In genomic region chr22:37186228-37186996, GRCh38 we compare ENCODE assay signal across 8 cellular contexts. TPM values are rescaled to one million over a fixed set of nuclear protein-coding genes. Genes with fewer than 3 reads are reported as not detected.
DNase-seq lines count a peak whose midpoint lies in the region; ATAC-seq, FAIRE-seq and TF ChIP-seq lines count a peak whose summit lies in the region.

No MANE protein-coding gene starts in this region.

- DNase-seq in activated gamma-delta T cell treated with Interleukin-2 at 50 U/mL for 16 hours (peak; percentile 56), activated gamma-delta T cell (lab: John Stamatoyannopoulos, UW) (no peak), OCI-LY7 (ENCODE audit: low spot score) (peak; percentile 81), GM12878 (ENCODE audit: low read depth, low spot score) (peak; percentile 55), iPS-NIHi11 (ENCODE audit: low spot score) (peak; percentile 86)
- peak; percentile 67 to 75 for DNase-seq in stimulated activated naive CD8-positive, alpha-beta T cell treated with anti-CD3 and anti-CD28 coated beads, Interleukin-15, amount 100 ng/mL, for 72 hours

- no peak overlapping the region for H3K9ac ChIP-seq in GM12878 (ENCODE audit: control insufficient read depth, insufficient read depth, low read length)

- no peaks in the 10 kb centered on the region; the same call in 1 of the 2 replicates for H3K9me3 ChIP-seq in OCI-LY7 (ENCODE audit: low read length)
- no peaks in the 10 kb centered on the region for H3K9me3 ChIP-seq in GM12878 (replicated peaks; ENCODE audit: control insufficient read depth, insufficient read depth, low read length)

- CTCF ChIA-PET in OCI-LY7 (lab: Charles Lee; ENCODE audit: unreplicated experiment) (no interaction called here), GM12878 (lab: Yijun Ruan, JAX) (interaction anchor here (1.4 to 1.8 kb wide), 2 partner anchors 13 to 21 kb away, joined by 3 to 5 read pairs; no protein-coding TSS in a partner anchor)

- in situ Hi-C loops in GM12878 (cut with MboI) = loop anchor here (5.0 kb wide), 1 partner anchor 104 kb away; no protein-coding TSS in a partner anchor

- peak overlapping the region; percentile 12; the same call in 1 of the 2 replicates for H2AFZ ChIP-seq in OCI-LY7 (ENCODE audit: low read length)
- H2AFZ ChIP-seq in GM12878 (ENCODE audit: control insufficient read depth, low read depth, low read length) = peak overlapping the region; percentile 9; the same call in 1 of the 2 replicates

- H3K27ac Mint-ChIP-seq in stimulated activated naive CD8-positive, alpha-beta T cell treated with anti-CD3 and anti-CD28 coated beads, Interleukin-15, amount 100 ng/mL, for 72 hours = peak overlapping the region; percentile 9 to 67

- no peak for TF ChIP-seq EP300 in GM12878 (IDR thresholded peaks at IDR 0.05; ENCODE audit: borderline replicate concordance in 1 of 2, control insufficient read depth in 1 of 2, low read depth in 2 of 2, low read length in 2 of 2)

- H3K4me1 ChIP-seq in OCI-LY7 (ENCODE audit: insufficient read depth, low read length, poor library complexity, severe bottlenecking) (peaks cover 6% of the 10 kb centered on the region), GM12878 (ENCODE audit: control insufficient read depth, insufficient read depth, low read length) (no peaks in the 10 kb centered on the region)

- no peaks in the 10 kb centered on the region for H3K36me3 ChIP-seq in OCI-LY7 (ENCODE audit: insufficient read depth, low read length)
- H3K36me3 ChIP-seq in GM12878 (ENCODE audit: control insufficient read depth in 2 of 2, insufficient read depth in 2 of 2, low read length in 1 of 2) = no peaks in the 10 kb centered on the region

- WGBS in GM12878 (ENCODE audit: insufficient coverage, insufficient replicate concordance, low lambda C conversion rate, missing lambda C conversion rate) = 27% methylated on average over 9 of the region's 9 CpGs

- H3K9me3 Mint-ChIP-seq in stimulated activated naive CD8-positive, alpha-beta T cell treated with anti-CD3 and anti-CD28 coated beads, Interleukin-15, amount 100 ng/mL, for 72 hours = no peaks in the 10 kb centered on the region

- peak; percentile 76 for FAIRE-seq in GM12878 (lab: Jason Lieb, UNC)

- no peak for TF ChIP-seq CTCF in OCI-LY7 (conservative IDR thresholded peaks at IDR 0.05; ENCODE audit: low read length)
- TF ChIP-seq CTCF in GM12878 (IDR thresholded peaks at IDR 0.05 in 2 of 3, conservative IDR thresholded peaks at IDR 0.05 in 1 of 3; ENCODE audit: control insufficient read depth in 2 of 3, extremely low read depth in 1 of 3, insufficient read depth in 1 of 3, low read depth in 3 of 3, low read length in 3 of 3) = no peak

- H3K9me2 ChIP-seq in OCI-LY7 (ENCODE audit: insufficient read depth, low read length) = no peaks in the 10 kb centered on the region

- H3K4me3 ChIP-seq in OCI-LY7 (ENCODE audit: low read depth, low read length, poor library complexity, severe bottlenecking) (no peak overlapping the region), GM12878 (no peak overlapping the region)

- intact Hi-C loops in OCI-LY7 (cut with micrococcal nuclease; ENCODE audit: unreplicated experiment) (no loop called here), GM12878 (cut with micrococcal nuclease; ENCODE audit: unreplicated experiment) (no loop called here)

- no peak for TF ChIP-seq POLR2A in GM12878 (IDR thresholded peaks at IDR 0.05; ENCODE audit: low read depth, low read length)

- no peaks in the 10 kb centered on the region for H3K27me3 Mint-ChIP-seq in stimulated activated naive CD8-positive, alpha-beta T cell treated with anti-CD3 and anti-CD28 coated beads, Interleukin-15, amount 100 ng/mL, for 72 hours

- peak overlapping the region; percentile 72 to 77 for H3K4me3 Mint-ChIP-seq in stimulated activated naive CD8-positive, alpha-beta T cell treated with anti-CD3 and anti-CD28 coated beads, Interleukin-15, amount 100 ng/mL, for 72 hours

- H3K4me1 Mint-ChIP-seq in stimulated activated naive CD8-positive, alpha-beta T cell treated with anti-CD3 and anti-CD28 coated beads, Interleukin-15, amount 100 ng/mL, for 72 hours = peaks cover 77% of the 10 kb centered on the region

- H3K79me2 ChIP-seq in OCI-LY7 (ENCODE audit: insufficient read depth, low read depth, low read length) = no peaks in the 10 kb centered on the region
- no peaks in the 10 kb centered on the region for H3K79me2 ChIP-seq in GM12878 (ENCODE audit: control insufficient read depth, insufficient read depth, low read length)

- TF ChIP-seq RAD21 in GM12878 (IDR thresholded peaks at IDR 0.05; ENCODE audit: insufficient read depth, low read depth, low read length) = no peak

- RAD21 ChIA-PET in GM12878 (lab: Charles Lee; ENCODE audit: unreplicated experiment) = no interaction called here

- SMC1A ChIA-PET in GM12878 (lab: Charles Lee; ENCODE audit: uncharacterized antibody, unreplicated experiment) = interaction anchor here (1.2 kb wide), 1 partner anchor 23 kb away, joined by 3 read pairs; no protein-coding TSS in a partner anchor

- ATAC-seq in GM12878 (peak; percentile 90), HG02571 (IDR thresholded peaks at IDR 0.05; ENCODE audit: unreplicated experiment) (no peak), HG02588 (IDR thresholded peaks at IDR 0.05; ENCODE audit: unreplicated experiment) (no peak)
- ATAC-seq in stimulated activated naive CD8-positive, alpha-beta T cell treated with anti-CD3 and anti-CD28 coated beads, Interleukin-15, amount 100 ng/mL, for 72 hours = peak; percentile 86

- 0 out of 2 replicates have a peak overlapping the region, but pooled peaks have one; percentile 11 for H3K4me2 ChIP-seq in OCI-LY7 (ENCODE audit: low read length)
- H3K4me2 ChIP-seq in GM12878 (ENCODE audit: control insufficient read depth, insufficient read depth) = peak overlapping the region; percentile 14; the same call in 1 of the 2 replicates

- H4K20me1 ChIP-seq in OCI-LY7 (ENCODE audit: insufficient read depth, low read length) (no peaks in the 10 kb centered on the region), GM12878 (ENCODE audit: control insufficient read depth, insufficient read depth) (no peaks in the 10 kb centered on the region)

- no peak overlapping the region for H3K27ac ChIP-seq in OCI-LY7 (ENCODE audit: low read depth, low read length, poor library complexity, severe bottlenecking)
- H3K27ac ChIP-seq in GM12878 (ENCODE audit: control insufficient read depth, insufficient read depth) = no peak overlapping the region

- H3K27me3 ChIP-seq in GM12878 (replicated peaks in 1 of 2; ENCODE audit: control insufficient read depth in 2 of 2, insufficient read depth in 2 of 2, low read length in 1 of 2) = no peaks in the 10 kb centered on the region

- POLR2A ChIA-PET in OCI-LY7 (lab: Charles Lee) = no interaction called here
- POLR2A ChIA-PET in GM12878 (lab: Charles Lee) = no interaction called here

- BruUV-seq in OCI-LY7 (replicated peaks; lab: Mats Ljungman, UMichigan) (no TSS peak), GM12878 (replicated peaks; lab: Mats Ljungman, UMichigan) (no TSS peak)

RNA-seq across cellular contexts. Expression of gene C1QTNF6, which starts 1.6 kb away (rescaled TPM):
- total RNA-seq in OCI-LY7 (2014; rRNA removed; shearing (Covaris generic)) = 6.8 and 7.3 TPM in 2 replicates
- 18.7 and 19.6 TPM in 2 replicates for total RNA-seq in OCI-LY7 (2022)
- 23.7 and 26.2 TPM in 2 replicates for total RNA-seq in GM12878 (2013; cell fraction: nucleolus; rRNA removed)
- total RNA-seq in GM12878 (2014; rRNA removed) = 1.1 and 1.3 TPM in 2 replicates
- 1.6 and 1.7 TPM in 2 replicates for total RNA-seq in GM12878 (2014; rRNA removed; fragmentation: Illumina TruSeq; extraction: Trizol)
- total RNA-seq in GM12878 (2021) = 2.1 and 2.4 TPM in 2 replicates
- polyA plus RNA-seq in GM12878 (2011; ENCODE audit: low read depth) = 2.3 TPM
- polyA plus RNA-seq in GM12878 (2011; rRNA removed) = 3.9 and 4.1 TPM in 2 replicates
- 4.7 and 5.2 TPM in 2 replicates for polyA plus RNA-seq in GM12878 (2011; cell fraction: cytosol; rRNA removed)
- 23.6 and 35.1 TPM in 2 replicates for polyA plus RNA-seq in GM12878 (2011; cell fraction: nucleus; rRNA removed)
- 3.4 and 3.7 TPM in 2 replicates for polyA plus RNA-seq in GM12878 (2012)
- polyA plus RNA-seq in GM12878 (2014; fragmentation: Illumina TruSeq; extraction: Trizol) = 1.1 and 1.5 TPM in 2 replicates
- under 1 TPM; 0.16 to 0.18 TPM for polyA plus RNA-seq in GM12878 (2014; fragmentation: Nextera tagmentation; extraction: Ambion mirVana)
- 2.5 and 2.7 TPM in 2 replicates for polyA plus RNA-seq in GM12878 (2014; rRNA removed)
- 1 to 10 TPM in 1 of 2 experiments, under 1 TPM in 1; 0.99 to 1.1 TPM for polyA plus RNA-seq in GM12878 (2016; fragmentation: Nextera tagmentation; extraction: Ambion mirVana)
- 5.9 and 8.9 TPM in 2 replicates for polyA minus RNA-seq in GM12878 (2011; rRNA and poly(A)+ RNA removed)
- polyA minus RNA-seq in GM12878 (2011; cell fraction: cytosol; rRNA and poly(A)+ RNA removed) = 2.8 and 4.1 TPM in 2 replicates
- 14.0 and 16.0 TPM in 2 replicates for polyA minus RNA-seq in GM12878 (2011; cell fraction: nucleus; rRNA and poly(A)+ RNA removed)

RNA-seq across cellular contexts. Expression of gene SSTR3, which starts 25.9 kb away (rescaled TPM):
- 0.05 and 0.25 TPM in 2 replicates for total RNA-seq in OCI-LY7 (2014; rRNA removed; shearing (Covaris generic))
- 0.30 TPM in 2 replicates for total RNA-seq in OCI-LY7 (2022)
- 12.3 and 12.5 TPM in 2 replicates for total RNA-seq in GM12878 (2013; cell fraction: nucleolus; rRNA removed)
- 3.6 and 4.5 TPM in 2 replicates for total RNA-seq in GM12878 (2014; rRNA removed)
- total RNA-seq in GM12878 (2014; rRNA removed; fragmentation: Illumina TruSeq; extraction: Trizol) = 2.5 and 2.8 TPM in 2 replicates
- total RNA-seq in GM12878 (2021) = 4.5 TPM in 2 replicates
- 2.6 TPM for polyA plus RNA-seq in GM12878 (2011; ENCODE audit: low read depth)
- polyA plus RNA-seq in GM12878 (2011; rRNA removed) = 3.6 and 4.3 TPM in 2 replicates
- polyA plus RNA-seq in GM12878 (2011; cell fraction: cytosol; rRNA removed) = 4.7 and 5.3 TPM in 2 replicates
- polyA plus RNA-seq in GM12878 (2011; cell fraction: nucleus; rRNA removed) = 10.9 and 11.1 TPM in 2 replicates
- polyA plus RNA-seq in GM12878 (2012) = 5.5 and 6.9 TPM in 2 replicates
- 1.6 and 2.3 TPM in 2 replicates for polyA plus RNA-seq in GM12878 (2014; fragmentation: Illumina TruSeq; extraction: Trizol)
- under 1 TPM; 0.03 to 0.46 TPM for polyA plus RNA-seq in GM12878 (2014; fragmentation: Nextera tagmentation; extraction: Ambion mirVana)
- polyA plus RNA-seq in GM12878 (2014; rRNA removed) = 4.0 and 4.3 TPM in 2 replicates
- polyA plus RNA-seq in GM12878 (2016; fragmentation: Nextera tagmentation; extraction: Ambion mirVana) = 1 to 10 TPM in 1 of 2 experiments, under 1 TPM in 1; 0.74 to 1.2 TPM
- polyA minus RNA-seq in GM12878 (2011; rRNA and poly(A)+ RNA removed) = 6.1 and 11.3 TPM in 2 replicates
- 2.7 and 3.5 TPM in 2 replicates for polyA minus RNA-seq in GM12878 (2011; cell fraction: cytosol; rRNA and poly(A)+ RNA removed)
- polyA minus RNA-seq in GM12878 (2011; cell fraction: nucleus; rRNA and poly(A)+ RNA removed) = 3.1 and 4.2 TPM in 2 replicates

RNA-seq across cellular contexts. Expression of gene IL2RB, which starts 36.7 kb away (rescaled TPM):
- not detected in 2 replicates for total RNA-seq in OCI-LY7 (2014; rRNA removed; shearing (Covaris generic))
- total RNA-seq in OCI-LY7 (2022) (not detected in 2 replicates), GM12878 (2014; rRNA removed) (12.4 and 14.8 TPM in 2 replicates), GM12878 (2014; rRNA removed; fragmentation: Illumina TruSeq; extraction: Trizol) (11.7 and 14.3 TPM in 2 replicates), GM12878 (2021) (86.8 and 91.9 TPM in 2 replicates)
- 55.9 and 64.1 TPM in 2 replicates for total RNA-seq in GM12878 (2013; cell fraction: nucleolus; rRNA removed)
- polyA plus RNA-seq in GM12878 (2011; ENCODE audit: low read depth) = 28.0 TPM
- polyA plus RNA-seq in GM12878 (2011; rRNA removed) (27.7 and 91.9 TPM in 2 replicates), GM12878 (2014; fragmentation: Illumina TruSeq; extraction: Trizol) (24.3 and 56.0 TPM in 2 replicates), GM12878 (2014; fragmentation: Nextera tagmentation; extraction: Ambion mirVana) (10 to 100 TPM; 10.2 TPM), GM12878 (2014; rRNA removed) (46.1 and 56.0 TPM in 2 replicates), GM12878 (2016; fragmentation: Nextera tagmentation; extraction: Ambion mirVana) (100 to 1,000 TPM; 119 to 120 TPM)
- 89.5 and 131 TPM in 2 replicates for polyA plus RNA-seq in GM12878 (2011; cell fraction: cytosol; rRNA removed)
- 145 TPM in 2 replicates for polyA plus RNA-seq in GM12878 (2011; cell fraction: nucleus; rRNA removed)
- polyA plus RNA-seq in GM12878 (2012) = 50.5 and 64.7 TPM in 2 replicates
- polyA minus RNA-seq in GM12878 (2011; rRNA and poly(A)+ RNA removed) = 34.5 and 58.6 TPM in 2 replicates
- polyA minus RNA-seq in GM12878 (2011; cell fraction: cytosol; rRNA and poly(A)+ RNA removed) = 47.5 and 49.2 TPM in 2 replicates
- 19.7 and 32.2 TPM in 2 replicates for polyA minus RNA-seq in GM12878 (2011; cell fraction: nucleus; rRNA and poly(A)+ RNA removed)

RNA-seq across cellular contexts. Expression of gene RAC2, which starts 57.7 kb away (rescaled TPM):
- total RNA-seq in OCI-LY7 (2014; rRNA removed; shearing (Covaris generic)) = 91.5 and 142 TPM in 2 replicates
- total RNA-seq in OCI-LY7 (2022) (321 and 331 TPM in 2 replicates), GM12878 (2014; rRNA removed) (251 and 282 TPM in 2 replicates), GM12878 (2014; rRNA removed; fragmentation: Illumina TruSeq; extraction: Trizol) (135 and 149 TPM in 2 replicates), GM12878 (2021) (382 and 386 TPM in 2 replicates)
- total RNA-seq in GM12878 (2013; cell fraction: nucleolus; rRNA removed) = 143 and 150 TPM in 2 replicates
- polyA plus RNA-seq in GM12878 (2011; ENCODE audit: low read depth) = 314 TPM
- polyA plus RNA-seq in GM12878 (2011; rRNA removed) (84.4 and 296 TPM in 2 replicates), GM12878 (2014; fragmentation: Illumina TruSeq; extraction: Trizol) (166 and 339 TPM in 2 replicates), GM12878 (2014; fragmentation: Nextera tagmentation; extraction: Ambion mirVana) (100 to 1,000 TPM; 102 to 108 TPM), GM12878 (2014; rRNA removed) (313 and 369 TPM in 2 replicates), GM12878 (2016; fragmentation: Nextera tagmentation; extraction: Ambion mirVana) (100 to 1,000 TPM; 320 to 330 TPM)
- polyA plus RNA-seq in GM12878 (2011; cell fraction: cytosol; rRNA removed) = 317 and 416 TPM in 2 replicates
- 561 and 566 TPM in 2 replicates for polyA plus RNA-seq in GM12878 (2011; cell fraction: nucleus; rRNA removed)
- polyA plus RNA-seq in GM12878 (2012) = 512 and 607 TPM in 2 replicates
- 200 and 233 TPM in 2 replicates for polyA minus RNA-seq in GM12878 (2011; rRNA and poly(A)+ RNA removed)
- 155 and 158 TPM in 2 replicates for polyA minus RNA-seq in GM12878 (2011; cell fraction: cytosol; rRNA and poly(A)+ RNA removed)
- 185 and 303 TPM in 2 replicates for polyA minus RNA-seq in GM12878 (2011; cell fraction: nucleus; rRNA and poly(A)+ RNA removed)

Comparison
In these comparisons a context has a peak if more than half of its experiments do, and no peak if none do; other contexts are left out.
1. ATAC-seq: peak in GM12878 (single experiment) and stimulated activated naive CD8-positive, alpha-beta T cell treated with anti-CD3 and anti-CD28 coated beads, Interleukin-15, amount 100 ng/mL, for 72 hours (single experiment); none in HG02571 (single experiment) and HG02588 (single experiment).
2. RNA of gene IL2RB, which starts 36.7 kb away (total RNA-seq): 11.7 to 91.9 TPM in GM12878; not detected in OCI-LY7; every median in the first group is over 10 times any median in the second.